In the genomic region with DNA sequence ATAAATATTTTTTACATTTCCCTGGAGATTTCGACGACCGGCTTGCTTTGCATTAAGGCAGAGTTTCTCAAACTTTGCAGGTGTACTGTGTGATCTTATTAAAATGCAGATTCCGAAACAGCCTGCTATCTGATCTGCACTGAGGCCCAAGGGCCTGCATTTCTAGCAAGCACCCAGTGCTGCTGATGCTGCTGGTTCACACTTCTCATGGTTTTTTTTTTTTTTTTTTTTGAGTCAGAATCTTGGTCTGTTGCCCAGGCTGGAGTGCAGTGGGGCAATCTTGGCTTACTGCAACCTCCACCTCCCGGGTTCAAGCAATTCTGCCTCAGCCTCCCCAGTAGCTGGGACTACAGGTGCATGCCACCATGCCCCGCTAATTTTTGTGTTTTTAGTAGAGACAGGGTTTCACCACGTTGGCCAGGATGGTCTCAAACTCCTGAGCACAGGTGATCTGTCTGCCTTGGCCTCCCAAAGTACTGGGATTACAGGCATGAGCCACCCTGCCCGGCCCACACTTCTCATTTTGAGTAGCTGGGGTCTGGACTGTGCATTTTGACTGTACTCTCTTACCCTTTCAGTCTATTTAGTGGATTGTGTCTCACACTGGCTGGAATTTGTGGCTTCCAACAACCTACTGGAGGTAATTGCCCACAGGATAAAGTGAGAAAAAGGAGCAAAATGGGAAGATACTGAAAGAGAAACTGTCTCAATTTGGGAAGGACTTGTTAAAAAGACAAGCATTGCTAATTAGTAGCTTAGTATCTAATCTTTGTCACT, we compare ENCODE assay signal across 15 cellular contexts.
A peak's percentile ranks its signal among the peaks of the same experiment; 100 is the strongest.
DNase-seq lines count a peak whose midpoint lies in the region; ATAC-seq and TF ChIP-seq lines count a peak whose summit lies in the region.
"Had no signal": no experiment of that assay in that cellular context is flagged by ENCODE, and none has a peak within 500 bp of the region (broad histone marks: within the 10 kb centered on the region; RNA-seq: fewer than 3 reads in every experiment).

No MANE protein-coding gene starts in this region.

- no peak overlapping the region for H3K27ac ChIP-seq in CD8-positive, alpha-beta memory T cell (ENCODE audit: low read depth, low read length)
- H3K27ac ChIP-seq: 22Rv1 had no signal

- H3K27ac Mint-ChIP-seq in CD8-positive, alpha-beta memory T cell, result peak overlapping the region; percentile 12 to 88 (median 46)
- H3K27ac Mint-ChIP-seq in activated T-helper 2 cell treated with anti-CD3 and anti-CD28 coated beads, Interferon-gamma antibody, Interleukin-2, Interleukin-4, amounts not matched to agents 10 μg/mL and 5 μg/mL and 100 μg/mL, durations not matched to agents 14 hours and 24 hours and 36 hours, result peak overlapping the region; percentile 26
- H3K27ac Mint-ChIP-seq in nephron (peak overlapping the region; percentile 28 to 77 (median 54)), CD14-positive monocyte (peak overlapping the region in 2 of 7 donors; percentile 12 to 34)
- H3K27ac Mint-ChIP-seq: CD8-positive, alpha-beta T cell; H9 had no signal

- POLR2A ChIA-PET in CD8-positive, alpha-beta memory T cell (lab: Charles Lee), result no interaction called here

- H3K4me3 Mint-ChIP-seq in CD8-positive, alpha-beta memory T cell, result peak overlapping the region; percentile 1 to 58 (median 33)
- H3K4me3 Mint-ChIP-seq in activated T-helper 2 cell treated with anti-CD3 and anti-CD28 coated beads, Interferon-gamma antibody, Interleukin-2, Interleukin-4, amounts not matched to agents 10 μg/mL and 5 μg/mL and 100 μg/mL, durations not matched to agents 14 hours and 24 hours and 36 hours (ENCODE audit: low read depth), result no peak overlapping the region
- H3K4me3 Mint-ChIP-seq in nephron (no peak overlapping the region), CD14-positive monocyte (no peak overlapping the region)
- H3K4me3 Mint-ChIP-seq: CD8-positive, alpha-beta T cell; H9 had no signal

- H3K27me3 ChIP-seq in CD8-positive, alpha-beta memory T cell (ENCODE audit: insufficient read depth, low read length, poor library complexity, severe bottlenecking), result no peaks in the 10 kb centered on the region
- H3K27me3 ChIP-seq: stomach had no signal

- H3K27me3 Mint-ChIP-seq in CD8-positive, alpha-beta memory T cell, result no peaks in the 10 kb centered on the region
- no peaks in the 10 kb centered on the region for H3K27me3 Mint-ChIP-seq in activated T-helper 2 cell treated with anti-CD3 and anti-CD28 coated beads, Interferon-gamma antibody, Interleukin-2, Interleukin-4, amounts not matched to agents 10 μg/mL and 5 μg/mL and 100 μg/mL, durations not matched to agents 14 hours and 24 hours and 36 hours (ENCODE audit: low read depth)
- H3K27me3 Mint-ChIP-seq in nephron (ENCODE audit: low read depth), result no peaks in the 10 kb centered on the region
- H3K27me3 Mint-ChIP-seq in CD14-positive monocyte (ENCODE audit: low read depth in 3 of 3), result no peaks in the 10 kb centered on the region

- ATAC-seq in HG03108 (IDR thresholded peaks at IDR 0.05; ENCODE audit: unreplicated experiment), result no peak
- ATAC-seq: CD8-positive, alpha-beta T cell; sciatic nerve had no signal

- peak; percentile 5 for DNase-seq in DMS 273 (lab: John Stamatoyannopoulos, UW; ENCODE audit: unreplicated experiment)
- DNase-seq in DMS 273 treated with DMSO at 0.1 percent for 48 hours (lab: John Stamatoyannopoulos, UW), result no peak
- DNase-seq in CD8-positive, alpha-beta memory T cell, result no peak
- no peak for DNase-seq in activated T-helper 2 cell treated with anti-CD3 and anti-CD28 coated beads, Interferon-gamma antibody, Interleukin-2, Interleukin-4, amounts not matched to agents 10 μg/mL and 5 μg/mL and 100 μg/mL, durations not matched to agents 14 hours and 24 hours and 36 hours (ENCODE audit: low spot score)
- DNase-seq in H4 (ENCODE audit: low spot score), result no peak
- no peak for DNase-seq in CD14-positive monocyte (ENCODE audit: low spot score)
- DNase-seq: CD8-positive, alpha-beta T cell; H9; NCI-H1417 treated with DMSO at 0.1 percent for 48 hours; occipital lobe; stomach had no signal

- peaks cover 51% of the 10 kb centered on the region for H3K4me1 ChIP-seq in CD8-positive, alpha-beta memory T cell (ENCODE audit: insufficient read depth, low read length)

- no peak overlapping the region for H3K4me3 ChIP-seq in CD8-positive, alpha-beta memory T cell (ENCODE audit: low read length)
- H3K4me3 ChIP-seq: stomach had no signal

- TF ChIP-seq CTCF in nephron (IDR thresholded peaks at IDR 0.05; ENCODE audit: unreplicated experiment in 3 of 3), result no peak
- TF ChIP-seq CTCF in CD14-positive monocyte (IDR thresholded peaks at IDR 0.05), result no peak

- intact Hi-C loops in activated T-helper 2 cell treated with anti-CD3 and anti-CD28 coated beads, Interferon-gamma antibody, Interleukin-2, Interleukin-4, amounts not matched to agents 10 μg/mL and 5 μg/mL and 100 μg/mL, durations not matched to agents 14 hours and 24 hours and 36 hours (cut with micrococcal nuclease), result loop anchor here (5.0 kb wide), 1 partner anchor 70 kb away; no protein-coding TSS in a partner anchor
- intact Hi-C loops in CD14-positive monocyte (cut with micrococcal nuclease), result no loop called here

- CTCF ChIA-PET in CD8-positive, alpha-beta memory T cell (lab: Charles Lee), result interaction anchor here (0.9 to 1.7 kb wide), 3 partner anchors 47 to 94 kb away, joined by 3 to 6 read pairs (median 5); a partner anchor contains a TSS

- no peaks in the 10 kb centered on the region for H3K9me3 Mint-ChIP-seq in CD8-positive, alpha-beta memory T cell
- H3K9me3 Mint-ChIP-seq in activated T-helper 2 cell treated with anti-CD3 and anti-CD28 coated beads, Interferon-gamma antibody, Interleukin-2, Interleukin-4, amounts not matched to agents 10 μg/mL and 5 μg/mL and 100 μg/mL, durations not matched to agents 14 hours and 24 hours and 36 hours, result peaks cover 4% of the 10 kb centered on the region
- no peaks in the 10 kb centered on the region for H3K9me3 Mint-ChIP-seq in nephron
- peaks cover 0 to 6% (median 2%) of the 10 kb centered on the region in 7 donors for H3K9me3 Mint-ChIP-seq in CD14-positive monocyte
- H3K9me3 Mint-ChIP-seq: CD8-positive, alpha-beta T cell; H9 had no signal

- H3K9me3 ChIP-seq in CD8-positive, alpha-beta memory T cell (ENCODE audit: low read length), result no peaks in the 10 kb centered on the region
- H3K9me3 ChIP-seq: stomach had no signal

- peaks cover 65 to 92% (median 86%) of the 10 kb centered on the region in 3 donors for H3K4me1 Mint-ChIP-seq in CD8-positive, alpha-beta memory T cell
- H3K4me1 Mint-ChIP-seq in activated T-helper 2 cell treated with anti-CD3 and anti-CD28 coated beads, Interferon-gamma antibody, Interleukin-2, Interleukin-4, amounts not matched to agents 10 μg/mL and 5 μg/mL and 100 μg/mL, durations not matched to agents 14 hours and 24 hours and 36 hours (ENCODE audit: low read depth), result peaks cover 57% of the 10 kb centered on the region
- H3K4me1 Mint-ChIP-seq in nephron (peaks cover 55% of the 10 kb centered on the region), CD14-positive monocyte (peaks cover 81% of the 10 kb centered on the region)

- H3K36me3 ChIP-seq in CD8-positive, alpha-beta memory T cell (ENCODE audit: insufficient read depth, low read length), result no peaks in the 10 kb centered on the region
- H3K36me3 ChIP-seq: stomach had no signal

- peaks cover 0 to 2% (median 0%) of the 10 kb centered on the region in 3 donors for H3K36me3 Mint-ChIP-seq in CD8-positive, alpha-beta memory T cell
- peaks cover 23% of the 10 kb centered on the region for H3K36me3 Mint-ChIP-seq in activated T-helper 2 cell treated with anti-CD3 and anti-CD28 coated beads, Interferon-gamma antibody, Interleukin-2, Interleukin-4, amounts not matched to agents 10 μg/mL and 5 μg/mL and 100 μg/mL, durations not matched to agents 14 hours and 24 hours and 36 hours (ENCODE audit: low read depth)
- H3K36me3 Mint-ChIP-seq in nephron (ENCODE audit: low read depth) (no peaks in the 10 kb centered on the region), CD14-positive monocyte (peaks cover 3 to 10% of the 10 kb centered on the region in 2 donors)

Comparison
In these comparisons a context has a peak if more than half of its experiments do, and no peak if none do; other contexts are left out.
1. H3K4me3 Mint-ChIP-seq: peak in CD8-positive, alpha-beta memory T cell (7 of 7); none in activated T-helper 2 cell treated with anti-CD3 and anti-CD28 coated beads, Interferon-gamma antibody, Interleukin-2, Interleukin-4, amounts not matched to agents 10 μg/mL and 5 μg/mL and 100 μg/mL, durations not matched to agents 14 hours and 24 hours and 36 hours (single experiment), nephron (0 of 3) and CD14-positive monocyte (0 of 2).